8 cellular contexts compared by ENCODE assay signal in the genomic region with DNA sequence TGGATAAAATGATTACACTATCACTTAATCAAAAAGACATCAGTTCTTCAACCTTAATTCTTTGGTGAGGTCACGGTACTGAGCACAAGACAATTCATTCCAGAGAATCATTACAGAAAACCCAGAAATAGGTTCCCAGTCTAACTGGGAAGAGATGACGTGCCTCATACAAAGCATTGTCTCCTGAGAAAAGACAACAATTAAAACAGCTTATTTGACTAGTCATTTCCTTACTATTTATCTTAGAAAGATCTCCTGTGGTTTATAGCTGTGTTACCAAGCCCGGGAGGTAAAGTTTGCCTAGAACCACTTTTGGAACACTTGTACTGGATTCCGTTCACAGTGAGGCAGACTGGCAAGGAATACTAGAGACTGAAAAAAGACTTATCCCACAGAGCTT. TPM values are rescaled to one million over a fixed set of nuclear protein-coding genes. Genes with fewer than 3 reads are reported as not detected.
DNase-seq lines count a peak whose midpoint lies in the region; ATAC-seq and TF ChIP-seq lines count a peak whose summit lies in the region.

No MANE protein-coding gene starts in this region.

- POLR2A ChIA-PET in activated CD8-positive, alpha-beta T cell treated with anti-CD3 and anti-CD28 coated beads, Interleukin-2, amount 10 ng/mL, durations not matched to agents 7 days and 5 days (lab: Charles Lee), result interaction anchor here (0.8 to 1.6 kb wide), 3 partner anchors 19 to 220 kb away, joined by 3 to 4 read pairs (median 3); no protein-coding TSS in a partner anchor

- no peaks in the 10 kb centered on the region for H3K27me3 ChIP-seq in gastroesophageal sphincter
- H3K27me3 ChIP-seq in subcutaneous abdominal adipose tissue (ENCODE audit: control insufficient read depth in 5 of 5, insufficient read depth in 4 of 5, low read length in 5 of 5), result no peaks in the 10 kb centered on the region

- no peak for TF ChIP-seq POLR2A in gastroesophageal sphincter (IDR thresholded peaks at IDR 0.05)

- TF ChIP-seq CTCF in gastroesophageal sphincter (IDR thresholded peaks at IDR 0.05) (no peak), omental fat pad (IDR thresholded peaks at IDR 0.05) (no peak)

- no peaks in the 10 kb centered on the region for H3K9me3 Mint-ChIP-seq in activated CD4-positive, alpha-beta T cell treated with anti-CD3 and anti-CD28 coated beads, Interleukin-2, amount 10 ng/mL, durations not matched to agents 24 days and 14 days
- H3K9me3 Mint-ChIP-seq in activated CD8-positive, alpha-beta T cell treated with anti-CD3 and anti-CD28 coated beads, Interleukin-2, amount 10 ng/mL, durations not matched to agents 7 days and 5 days (ENCODE audit: insufficient read depth), result no peaks in the 10 kb centered on the region

- peak overlapping the region; percentile 3 to 99 (median 78) for H3K27ac ChIP-seq in gastroesophageal sphincter
- peak overlapping the region; percentile 60 for H3K27ac ChIP-seq in subcutaneous abdominal adipose tissue (ENCODE audit: low read depth, low read length)

- WGBS in gastroesophageal sphincter (ENCODE audit: low coverage in 1 of 2), 2 donors, result 27 to 30% methylated on average over 4 of the region's 4 CpGs

- H3K9ac ChIP-seq in subcutaneous abdominal adipose tissue (ENCODE audit: low read length in 5 of 5), result peak overlapping the region in 3 of 5 donors; percentile 1 to 31 (median 21)

- no peaks in the 10 kb centered on the region for H3K9me3 ChIP-seq in gastroesophageal sphincter
- H3K9me3 ChIP-seq in subcutaneous abdominal adipose tissue (ENCODE audit: control insufficient read depth in 5 of 5, low read length in 5 of 5), result no peaks in the 10 kb centered on the region

- peaks cover 2% of the 10 kb centered on the region for H3K27me3 Mint-ChIP-seq in activated CD4-positive, alpha-beta T cell treated with anti-CD3 and anti-CD28 coated beads, Interleukin-2, amount 10 ng/mL, durations not matched to agents 24 days and 14 days
- H3K27me3 Mint-ChIP-seq in activated CD8-positive, alpha-beta T cell treated with anti-CD3 and anti-CD28 coated beads, Interleukin-2, amount 10 ng/mL, durations not matched to agents 7 days and 5 days (ENCODE audit: low read depth), result no peaks in the 10 kb centered on the region

- H3K36me3 ChIP-seq in gastroesophageal sphincter, result no peaks in the 10 kb centered on the region
- H3K36me3 ChIP-seq in subcutaneous abdominal adipose tissue (ENCODE audit: control insufficient read depth in 5 of 5, insufficient read depth in 5 of 5, low read length in 5 of 5), result peaks cover 0 to 7% (median 3%) of the 10 kb centered on the region in 5 donors

- ATAC-seq in activated CD8-positive, alpha-beta T cell treated with anti-CD3 and anti-CD28 coated beads, Interleukin-2, amount 10 ng/mL, durations not matched to agents 7 days and 5 days, result no peak
- ATAC-seq in gastroesophageal sphincter (no peak), HG02938 (IDR thresholded peaks at IDR 0.05; ENCODE audit: unreplicated experiment) (no peak), omental fat pad (ENCODE audit: low FRiP score) (no peak)

- H3K4me3 ChIP-seq in gastroesophageal sphincter (no peak overlapping the region), subcutaneous abdominal adipose tissue (ENCODE audit: low read depth in 1 of 5, low read length in 5 of 5) (no peak overlapping the region)

- TF ChIP-seq EP300 in gastroesophageal sphincter (IDR thresholded peaks at IDR 0.05), result no peak

- intact Hi-C loops in activated CD4-positive, alpha-beta T cell treated with anti-CD3 and anti-CD28 coated beads, Interleukin-2, amount 10 ng/mL, durations not matched to agents 24 days and 14 days (cut with micrococcal nuclease), result no loop called here

- peak overlapping the region; percentile 80 for H3K4me3 Mint-ChIP-seq in activated CD4-positive, alpha-beta T cell treated with anti-CD3 and anti-CD28 coated beads, Interleukin-2, amount 10 ng/mL, durations not matched to agents 24 days and 14 days
- peak overlapping the region; percentile 31 for H3K4me3 Mint-ChIP-seq in activated CD8-positive, alpha-beta T cell treated with anti-CD3 and anti-CD28 coated beads, Interleukin-2, amount 10 ng/mL, durations not matched to agents 7 days and 5 days

- no peak for DNase-seq in activated CD4-positive, alpha-beta T cell treated with anti-CD3 and anti-CD28 coated beads, Interleukin-2, amount 10 ng/mL, durations not matched to agents 24 days and 14 days
- DNase-seq in activated CD4-positive, alpha-beta T cell treated with anti-CD3 and anti-CD28 coated beads, Interleukin-2, amount 50 U/mL, for 48 hours, result no peak
- DNase-seq in activated CD8-positive, alpha-beta T cell treated with anti-CD3 and anti-CD28 coated beads, Interleukin-2, amount 10 ng/mL, durations not matched to agents 7 days and 5 days, result no peak
- DNase-seq in NOMO-1 (lab: John Stamatoyannopoulos, UW; ENCODE audit: unreplicated experiment in 2 of 2) (no peak), omental fat pad (ENCODE audit: low spot score) (no peak)

- H3K36me3 Mint-ChIP-seq in activated CD4-positive, alpha-beta T cell treated with anti-CD3 and anti-CD28 coated beads, Interleukin-2, amount 10 ng/mL, durations not matched to agents 24 days and 14 days (ENCODE audit: low read depth), result peaks cover 54% of the 10 kb centered on the region
- peaks cover 66% of the 10 kb centered on the region for H3K36me3 Mint-ChIP-seq in activated CD8-positive, alpha-beta T cell treated with anti-CD3 and anti-CD28 coated beads, Interleukin-2, amount 10 ng/mL, durations not matched to agents 7 days and 5 days (ENCODE audit: low read depth)

- H3K27ac Mint-ChIP-seq in activated CD4-positive, alpha-beta T cell treated with anti-CD3 and anti-CD28 coated beads, Interleukin-2, amount 10 ng/mL, durations not matched to agents 24 days and 14 days, result peak overlapping the region; percentile 92
- H3K27ac Mint-ChIP-seq in activated CD8-positive, alpha-beta T cell treated with anti-CD3 and anti-CD28 coated beads, Interleukin-2, amount 10 ng/mL, durations not matched to agents 7 days and 5 days, result peak overlapping the region; percentile 60

- CTCF ChIA-PET in activated CD8-positive, alpha-beta T cell treated with anti-CD3 and anti-CD28 coated beads, Interleukin-2, amount 10 ng/mL, durations not matched to agents 7 days and 5 days (lab: Charles Lee), result interaction anchor here (0.9 to 3.1 kb wide), 5 partner anchors 14 to 219 kb away, joined by 4 to 14 read pairs (median 4); a partner anchor contains a TSS

- peaks cover 63% of the 10 kb centered on the region for H3K4me1 Mint-ChIP-seq in activated CD4-positive, alpha-beta T cell treated with anti-CD3 and anti-CD28 coated beads, Interleukin-2, amount 10 ng/mL, durations not matched to agents 24 days and 14 days
- H3K4me1 Mint-ChIP-seq in activated CD8-positive, alpha-beta T cell treated with anti-CD3 and anti-CD28 coated beads, Interleukin-2, amount 10 ng/mL, durations not matched to agents 7 days and 5 days (ENCODE audit: low read depth), result peaks cover 59% of the 10 kb centered on the region

- peaks cover 3 to 82% (median 42%) of the 10 kb centered on the region in 3 donors for H3K4me1 ChIP-seq in gastroesophageal sphincter
- H3K4me1 ChIP-seq in subcutaneous abdominal adipose tissue (ENCODE audit: control insufficient read depth in 5 of 5, insufficient read depth in 5 of 5, low read length in 5 of 5), result peaks cover 2 to 57% (median 54%) of the 10 kb centered on the region in 5 donors

RNA-seq across cellular contexts. Expression of a gene that starts 5.1 kb away (rescaled TPM):
- 61.1 TPM in 2 replicates for total RNA-seq in activated CD4-positive, alpha-beta T cell treated with anti-CD3 and anti-CD28 coated beads, Interleukin-2, amount 10 ng/mL, durations not matched to agents 24 days and 14 days
- 10 to 100 TPM; 66.5 to 67.4 TPM for total RNA-seq in activated CD8-positive, alpha-beta T cell treated with anti-CD3 and anti-CD28 coated beads, Interleukin-2, amount 10 ng/mL, durations not matched to agents 7 days and 5 days
- total RNA-seq in gastroesophageal sphincter (10 to 100 TPM; 20.2 to 46.9 (median 37.8) TPM), omental fat pad (10 to 100 TPM; 15.6 to 47.1 (median 27.6) TPM)

RNA-seq across cellular contexts. Expression of a gene that starts 43.4 kb away (rescaled TPM):
- total RNA-seq in activated CD4-positive, alpha-beta T cell treated with anti-CD3 and anti-CD28 coated beads, Interleukin-2, amount 10 ng/mL, durations not matched to agents 24 days and 14 days, result 32.4 and 34.3 TPM in 2 replicates
- 10 to 100 TPM; 29.2 to 29.3 TPM for total RNA-seq in activated CD8-positive, alpha-beta T cell treated with anti-CD3 and anti-CD28 coated beads, Interleukin-2, amount 10 ng/mL, durations not matched to agents 7 days and 5 days
- 1 to 10 TPM; 3.9 to 6.5 (median 5.2) TPM for total RNA-seq in gastroesophageal sphincter
- 10 to 100 TPM in 1 of 4 donors, 1 to 10 TPM in 3; 5.0 to 11.3 (median 6.3) TPM for total RNA-seq in omental fat pad

RNA-seq across cellular contexts. Expression of a gene that starts 48.7 kb away (rescaled TPM):
- 109 and 111 TPM in 2 replicates for total RNA-seq in activated CD4-positive, alpha-beta T cell treated with anti-CD3 and anti-CD28 coated beads, Interleukin-2, amount 10 ng/mL, durations not matched to agents 24 days and 14 days
- 100 to 1,000 TPM; 197 to 198 TPM for total RNA-seq in activated CD8-positive, alpha-beta T cell treated with anti-CD3 and anti-CD28 coated beads, Interleukin-2, amount 10 ng/mL, durations not matched to agents 7 days and 5 days
- total RNA-seq in gastroesophageal sphincter, result 100 to 1,000 TPM in 2 of 4 donors, 10 to 100 TPM in 2; 71.6 to 107 (median 91.2) TPM
- total RNA-seq in omental fat pad, result 10 to 100 TPM; 51.1 to 95.0 (median 68.3) TPM

RNA-seq across cellular contexts. Expression of a gene that starts 59.6 kb away (rescaled TPM):
- not detected in 2 replicates for total RNA-seq in activated CD4-positive, alpha-beta T cell treated with anti-CD3 and anti-CD28 coated beads, Interleukin-2, amount 10 ng/mL, durations not matched to agents 24 days and 14 days
- not detected for total RNA-seq in activated CD8-positive, alpha-beta T cell treated with anti-CD3 and anti-CD28 coated beads, Interleukin-2, amount 10 ng/mL, durations not matched to agents 7 days and 5 days
- total RNA-seq in gastroesophageal sphincter, result under 1 TPM in 1 of 4 donors, not detected in 3; 0.13 TPM
- not detected for total RNA-seq in omental fat pad
